In genomic region chr17:61589990-61590389, GRCh38 we compare ENCODE assay signal across 30 cellular contexts. TPM values are rescaled to one million over a fixed set of nuclear protein-coding genes. Genes with fewer than 3 reads are reported as not detected.
"Had no signal": no experiment of that assay in that cellular context is flagged by ENCODE, and none has a peak within 500 bp of the region (broad histone marks: within the 10 kb centered on the region; RNA-seq: fewer than 3 reads in every experiment).

No MANE protein-coding gene starts in this region.

- H3K27ac ChIP-seq: stomach, suprapubic skin, testis, thoracic aorta, thyroid gland, tibial artery, tibial nerve, transverse colon, upper lobe of left lung, upper lobe of right lung, uterus, vagina had no signal

- DNase-seq: stimulated activated CD4-positive, alpha-beta T cell treated with anti-CD3 and anti-CD28 coated beads, Interleukin-2, amount 100 ng/mL, for 24 hours; stimulated activated CD4-positive, alpha-beta T cell treated with anti-CD3 and anti-CD28 coated beads, Interleukin-2, amount 100 ng/mL, for 48 hours; stimulated activated CD4-positive, alpha-beta T cell treated with anti-CD3 and anti-CD28 coated beads, Interleukin-4, amount 100 ng/mL, for 1 hour; stimulated activated CD4-positive, alpha-beta T cell treated with anti-CD3 and anti-CD28 coated beads, Interleukin-4, amount 100 ng/mL, for 24 hours; stimulated activated CD4-positive, alpha-beta T cell treated with anti-CD3 and anti-CD28 coated beads, Interleukin-4, amount 100 ng/mL, for 4 hours; stimulated activated CD8-positive, alpha-beta memory T cell treated with anti-CD3 and anti-CD28 coated beads, Interleukin-4, amount 100 ng/mL, for 48 hours; stimulated activated naive B cell treated with anti-CD40 and anti-IgM and Interleukin-4, amounts not matched to agents 10 μg/mL and 1 μg/mL and 100 μg/mL, for 72 hours; stimulated activated naive CD4-positive, alpha-beta T cell; stimulated activated naive CD4-positive, alpha-beta T cell treated with Interleukin-2 at 50 U/mL for 16 hours; stimulated activated naive CD8-positive, alpha-beta T cell treated with anti-CD3 and anti-CD28 coated beads, Interleukin-15, amount 100 ng/mL, for 72 hours; stimulated activated naive CD8-positive, alpha-beta T cell treated with anti-CD3 and anti-CD28 coated beads, Interleukin-15, Interleukin-2, amounts not matched to agents 100 U/mL and 50 U/mL, for 24 hours; stomach; substantia nigra; testis; thyroid gland; tibial artery; transverse colon; trophoblast cell; upper lobe of left lung; upper lobe of right lung; uterus had no signal

- H3K27me3 ChIP-seq: testis, thyroid gland, upper lobe of left lung, uterus, vagina had no signal

- H3K4me1 ChIP-seq: stomach, suprapubic skin, testis, thyroid gland, tibial artery, tibial nerve, transverse colon, upper lobe of left lung, upper lobe of right lung, uterus, vagina had no signal

- ATAC-seq: stimulated activated effector memory CD8-positive, alpha-beta T cell treated with anti-CD3 and anti-CD28 coated beads, Interleukin-12 subunit alpha, Interleukin-12 subunit beta, amount 100 ng/mL, for 72 hours; stimulated activated memory B cell treated with anti-CD40 and anti-IgM and Interleukin-4, amounts not matched to agents 10 μg/mL and 1 μg/mL and 100 μg/mL, for 72 hours; stimulated activated naive B cell treated with anti-CD40 and anti-IgM and Interleukin-4, amounts not matched to agents 10 μg/mL and 1 μg/mL and 100 μg/mL, for 72 hours; stimulated activated naive CD8-positive, alpha-beta T cell treated with anti-CD3 and anti-CD28 coated beads, Interleukin-15, amount 100 ng/mL, for 72 hours; stimulated activated naive CD8-positive, alpha-beta T cell treated with anti-CD3 and anti-CD28 coated beads, Interleukin-15, Interleukin-2, amounts not matched to agents 100 U/mL and 50 U/mL, for 24 hours; upper lobe of right lung had no signal

RNA-seq across cellular contexts. Expression of gene NACA2, which starts 1.0 kb away (rescaled TPM):
- total RNA-seq: stomach, suprapubic skin, temporal lobe, thoracic aorta, thyroid gland, tibial nerve, transverse colon, upper lobe of left lung, upper lobe of right lung, ureter, urinary bladder, uterus, vagina had no signal
- polyA plus RNA-seq: urinary bladder had no signal
